Comparison of ENCODE assay signal across 7 cellular contexts in the genomic region with DNA sequence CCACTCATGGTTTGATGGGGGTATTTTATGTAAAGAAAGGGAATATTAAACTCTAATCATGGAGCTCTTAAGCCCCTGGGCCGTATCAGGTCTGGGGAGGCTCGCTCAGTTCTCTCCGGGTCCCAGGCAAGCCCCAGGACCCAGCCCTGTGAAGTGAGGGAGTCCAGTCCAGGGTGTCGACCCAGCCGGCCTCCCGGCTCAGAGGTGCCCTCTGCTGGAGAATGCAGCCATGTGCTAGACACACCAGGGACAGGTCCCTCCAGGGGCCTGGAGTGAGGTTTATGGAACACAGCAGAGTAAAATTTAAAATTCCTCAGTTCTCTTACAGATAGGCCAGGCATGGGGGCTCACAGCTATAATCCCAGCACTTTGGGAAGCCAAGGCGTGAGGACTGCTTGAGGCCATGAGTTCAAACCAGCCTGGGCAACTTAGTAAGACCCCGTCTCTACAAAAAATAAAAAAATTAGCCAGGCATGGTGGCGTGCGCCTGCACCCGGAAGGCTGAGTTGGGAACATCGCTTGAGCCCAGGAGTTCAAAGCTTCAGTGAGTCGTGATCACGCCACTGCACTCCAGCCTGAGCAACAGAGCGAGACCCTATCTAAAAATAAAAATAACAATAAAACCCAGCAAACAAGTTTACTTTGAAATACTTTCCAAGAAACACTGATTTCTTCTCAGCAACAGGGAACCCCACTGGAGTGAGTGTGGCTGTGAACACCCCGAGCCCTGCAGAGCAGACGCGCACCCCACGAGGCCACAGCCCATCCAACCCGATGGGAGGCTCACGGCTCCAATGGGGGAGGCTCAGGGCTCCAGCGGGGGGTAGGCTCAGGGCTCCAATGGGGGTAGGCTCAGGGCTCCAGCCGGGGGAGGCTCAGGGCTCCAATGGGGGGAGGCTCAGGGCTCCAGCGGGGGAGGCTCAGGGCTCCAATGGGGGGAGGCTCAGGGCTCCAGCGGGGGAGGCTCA.
DNase-seq lines count a peak whose midpoint lies in the region; ATAC-seq, FAIRE-seq and TF ChIP-seq lines count a peak whose summit lies in the region.

No MANE protein-coding gene starts in this region.

- H3K36me3 ChIP-seq in MG63 (peaks cover 29% of the 10 kb centered on the region), keratinocyte (ENCODE audit: control insufficient read depth in 2 of 2, extremely low read depth in 1 of 2, insufficient read depth in 2 of 2, low read length in 2 of 2) (peaks cover 40 to 52% of the 10 kb centered on the region in 2 experiments)

- H3K79me2 ChIP-seq in keratinocyte (ENCODE audit: control insufficient read depth, insufficient read depth, low read length) = peaks cover 32% of the 10 kb centered on the region

- POLR2A ChIA-PET in WTC11 (lab: Charles Lee) = no interaction called here

- H3K27me3 ChIP-seq in MG63 (no peaks in the 10 kb centered on the region), keratinocyte (ENCODE audit: control insufficient read depth, extremely low read depth, insufficient read depth, low read length) (no peaks in the 10 kb centered on the region)

- no peaks in the 10 kb centered on the region for H3K9me3 Mint-ChIP-seq in WTC11

- H3K27me3 Mint-ChIP-seq in WTC11 (ENCODE audit: low read depth) = no peaks in the 10 kb centered on the region

- no peak overlapping the region; the same call in 1 of the 2 replicates for H3K4me3 Mint-ChIP-seq in WTC11

- H3K9ac ChIP-seq in keratinocyte (ENCODE audit: control insufficient read depth, extremely low read depth, insufficient read depth, low read length) = no peak overlapping the region

- peak; percentile 93 for TF ChIP-seq CTCF in GM12864 (IDR thresholded peaks at IDR 0.05; ENCODE audit: low read depth, low read length, missing control alignments)
- peak; percentile 71 for TF ChIP-seq CTCF in WTC11 (IDR thresholded peaks at IDR 0.05)
- TF ChIP-seq CTCF in keratinocyte (optimal IDR thresholded peaks at IDR 0.05 in 1 of 3, IDR thresholded peaks at IDR 0.05 in 1 of 3, conservative IDR thresholded peaks at IDR 0.05 in 1 of 3; ENCODE audit: extremely low read depth in 1 of 3, insufficient read depth in 2 of 3, low read length in 3 of 3) = peak; percentile 77 to 90 (median 88)

- DNase-seq in GM12864 (ENCODE audit: low read depth) (no peak), MG63 (peak; percentile 57), WTC11 (ENCODE audit: low spot score) (peak; percentile 91), T47D (ENCODE audit: low read depth in 1 of 2, low spot score in 1 of 2) (peak; percentile 84 to 100), keratinocyte (ENCODE audit: low read depth, low spot score) (no peak), NCI-H2227 treated with DMSO at 0.1 percent for 48 hours (lab: John Stamatoyannopoulos, UW) (no peak)
- DNase-seq in stimulated activated CD4-positive, alpha-beta T cell treated with anti-CD3 and anti-CD28 coated beads, Interleukin-2, amount 100 ng/mL, for 4 hours (ENCODE audit: low read depth) = peak; percentile 44

- no peak overlapping the region for H3K27ac ChIP-seq in keratinocyte (ENCODE audit: control insufficient read depth, insufficient read depth, low read length)

- peak; percentile 9 for FAIRE-seq in keratinocyte (lab: Jason Lieb, UNC)

- dilution Hi-C loops in keratinocyte (cut with MboI; ENCODE audit: extremely low pct_ligation_motif_present, low sequenced_read_pairs) = no loop called here

- peaks cover 19% of the 10 kb centered on the region for H3K36me3 Mint-ChIP-seq in WTC11

- H3K4me1 Mint-ChIP-seq in WTC11 = peaks cover 46% of the 10 kb centered on the region

- in situ Hi-C loops in T47D (cut with HindIII; ENCODE audit: low pct_unique_long_range_greater_than_20kb, low sequenced_read_pairs) = no loop called here

- H3K27ac Mint-ChIP-seq in WTC11 = peak overlapping the region; percentile 97

- CTCF ChIA-PET in WTC11 (lab: Charles Lee) = interaction anchor here (0.8 to 2.1 kb wide), 9 partner anchors 9 to 131 kb away, joined by 3 to 9 read pairs (median 3); no protein-coding TSS in a partner anchor

- peaks cover 10% of the 10 kb centered on the region for H4K20me1 ChIP-seq in keratinocyte (ENCODE audit: control insufficient read depth, extremely low read depth, insufficient read depth, low read length)

- H2AFZ ChIP-seq in keratinocyte (ENCODE audit: control insufficient read depth, low read length) = no peak overlapping the region

- H3K4me3 ChIP-seq in GM12864 (ENCODE audit: low read depth, low read length) (no peak overlapping the region), MG63 (no peak overlapping the region), keratinocyte (ENCODE audit: control insufficient read depth in 2 of 3, extremely low read depth in 1 of 3, insufficient read depth in 2 of 3, low read depth in 1 of 3, low read length in 3 of 3) (no peak overlapping the region)

- ATAC-seq in WTC11 = peak; percentile 50

- H3K4me1 ChIP-seq in keratinocyte (ENCODE audit: control insufficient read depth, extremely low read depth, insufficient read depth, low read length) = no peaks in the 10 kb centered on the region

- no peaks in the 10 kb centered on the region for H3K9me3 ChIP-seq in MG63
- no peaks in the 10 kb centered on the region for H3K9me3 ChIP-seq in keratinocyte (ENCODE audit: control insufficient read depth, low read depth, low read length)

- H3K4me2 ChIP-seq in keratinocyte (ENCODE audit: control insufficient read depth, extremely low read depth, insufficient read depth, low read depth, low read length) = no peak overlapping the region

- no peaks in the 10 kb centered on the region for H3K9me1 ChIP-seq in keratinocyte (ENCODE audit: control insufficient read depth, extremely low read depth, insufficient read depth, low read length)

TF ChIP-seq in WTC11, 78 proteins besides CTCF, POLR2A, EP300 and RAD21:
- TF ChIP-seq, protein P1, sequence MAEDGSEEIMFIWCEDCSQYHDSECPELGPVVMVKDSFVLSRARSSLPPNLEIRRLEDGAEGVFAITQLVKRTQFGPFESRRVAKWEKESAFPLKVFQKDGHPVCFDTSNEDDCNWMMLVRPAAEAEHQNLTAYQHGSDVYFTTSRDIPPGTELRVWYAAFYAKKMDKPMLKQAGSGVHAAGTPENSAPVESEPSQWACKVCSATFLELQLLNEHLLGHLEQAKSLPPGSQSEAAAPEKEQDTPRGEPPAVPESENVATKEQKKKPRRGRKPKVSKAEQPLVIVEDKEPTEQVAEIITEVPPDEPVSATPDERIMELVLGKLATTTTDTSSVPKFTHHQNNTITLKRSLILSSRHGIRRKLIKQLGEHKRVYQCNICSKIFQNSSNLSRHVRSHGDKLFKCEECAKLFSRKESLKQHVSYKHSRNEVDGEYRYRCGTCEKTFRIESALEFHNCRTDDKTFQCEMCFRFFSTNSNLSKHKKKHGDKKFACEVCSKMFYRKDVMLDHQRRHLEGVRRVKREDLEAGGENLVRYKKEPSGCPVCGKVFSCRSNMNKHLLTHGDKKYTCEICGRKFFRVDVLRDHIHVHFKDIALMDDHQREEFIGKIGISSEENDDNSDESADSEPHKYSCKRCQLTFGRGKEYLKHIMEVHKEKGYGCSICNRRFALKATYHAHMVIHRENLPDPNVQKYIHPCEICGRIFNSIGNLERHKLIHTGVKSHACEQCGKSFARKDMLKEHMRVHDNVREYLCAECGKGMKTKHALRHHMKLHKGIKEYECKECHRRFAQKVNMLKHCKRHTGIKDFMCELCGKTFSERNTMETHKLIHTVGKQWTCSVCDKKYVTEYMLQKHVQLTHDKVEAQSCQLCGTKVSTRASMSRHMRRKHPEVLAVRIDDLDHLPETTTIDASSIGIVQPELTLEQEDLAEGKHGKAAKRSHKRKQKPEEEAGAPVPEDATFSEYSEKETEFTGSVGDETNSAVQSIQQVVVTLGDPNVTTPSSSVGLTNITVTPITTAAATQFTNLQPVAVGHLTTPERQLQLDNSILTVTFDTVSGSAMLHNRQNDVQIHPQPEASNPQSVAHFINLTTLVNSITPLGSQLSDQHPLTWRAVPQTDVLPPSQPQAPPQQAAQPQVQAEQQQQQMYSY (CRISPR knock-in tag; IDR thresholded peaks at IDR 0.05) = peak; percentile 99
- TF ChIP-seq ZNF121 (CRISPR knock-in tag; IDR thresholded peaks at IDR 0.05) = peak; percentile 94
- peak; percentile 36; the same call in 1 of the 2 replicates for TF ChIP-seq ZNF423 (CRISPR knock-in tag; IDR thresholded peaks at IDR 0.05)
- TF ChIP-seq ETV6 (CRISPR knock-in tag; IDR thresholded peaks at IDR 0.05) = 0 out of 2 replicates have a peak, but pooled peaks have one; percentile 34
- TF ChIP-seq, protein P2, sequence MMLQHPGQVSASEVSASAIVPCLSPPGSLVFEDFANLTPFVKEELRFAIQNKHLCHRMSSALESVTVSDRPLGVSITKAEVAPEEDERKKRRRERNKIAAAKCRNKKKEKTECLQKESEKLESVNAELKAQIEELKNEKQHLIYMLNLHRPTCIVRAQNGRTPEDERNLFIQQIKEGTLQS (CRISPR knock-in tag; conservative IDR thresholded peaks at IDR 0.05) = no peak

Comparison
In these comparisons a context has a peak if more than half of its experiments do, and no peak if none do; other contexts are left out.
1. DNase-seq: peak in MG63 (single experiment), WTC11 (single experiment), T47D (2 of 2) and stimulated activated CD4-positive, alpha-beta T cell treated with anti-CD3 and anti-CD28 coated beads, Interleukin-2, amount 100 ng/mL, for 4 hours (single experiment); none in GM12864 (single experiment), keratinocyte (single experiment) and NCI-H2227 treated with DMSO at 0.1 percent for 48 hours (single experiment).
2. Peak in every context shown above with its lines, with median percentiles within 50 percentile points of each other: CTCF ChIP-seq.